Comparison of ENCODE assay signal across 1 cellular context in genomic region chr5:158492850-158493249, GRCh38.
TF ChIP-seq lines count a peak whose summit lies in the region.

No MANE protein-coding gene starts in this region.

TF ChIP-seq in HEK293, 187 proteins besides CTCF, POLR2A, EP300 and RAD21 (continued from another document):
- TF ChIP-seq ZNF645 (tag by site-specific recombination; IDR thresholded peaks at IDR 0.05): no peak
- TF ChIP-seq ZXDB (tag by site-specific recombination; IDR thresholded peaks at IDR 0.05): no peak
- no peak for TF ChIP-seq EGR2 (tag by site-specific recombination; IDR thresholded peaks at IDR 0.05; ENCODE audit: low read depth)
- TF ChIP-seq GLIS2 (tag by site-specific recombination; IDR thresholded peaks at IDR 0.05): no peak
- TF ChIP-seq ZNF19 (tag by site-specific recombination; IDR thresholded peaks at IDR 0.05; ENCODE audit: low read depth): no peak
- TF ChIP-seq ZNF169 (tag by site-specific recombination; IDR thresholded peaks at IDR 0.05): no peak
- no peak for TF ChIP-seq ZNF701 (tag by site-specific recombination; IDR thresholded peaks at IDR 0.05)
- TF ChIP-seq ZNF138 (tag by site-specific recombination; IDR thresholded peaks at IDR 0.05; ENCODE audit: borderline replicate concordance): no peak
- no peak for TF ChIP-seq ZNF596 (tag by site-specific recombination; IDR thresholded peaks at IDR 0.05)
- TF ChIP-seq SP7 (tag by site-specific recombination; IDR thresholded peaks at IDR 0.05): 0 out of 2 replicates have a peak, but pooled peaks have one; percentile 32
- no peak for TF ChIP-seq ZNF580 (tag by site-specific recombination; IDR thresholded peaks at IDR 0.05)
- TF ChIP-seq ZBTB21 (tag by site-specific recombination; IDR thresholded peaks at IDR 0.05): peak; percentile 64
- no peak for TF ChIP-seq ZNF48 (tag by site-specific recombination; IDR thresholded peaks at IDR 0.05)
- no peak for TF ChIP-seq ZNF776 (tag by site-specific recombination; IDR thresholded peaks at IDR 0.05; ENCODE audit: borderline replicate concordance)
- TF ChIP-seq ZNF529 (tag by site-specific recombination; IDR thresholded peaks at IDR 0.05; ENCODE audit: insufficient replicate concordance): no peak
- 0 out of 2 replicates have a peak, but pooled peaks have one; percentile 32 for TF ChIP-seq ZNF561 (tag by site-specific recombination; IDR thresholded peaks at IDR 0.05; ENCODE audit: borderline replicate concordance)
- peak; percentile 59; the same call in 1 of the 2 replicates for TF ChIP-seq ZNF843 (tag by site-specific recombination; IDR thresholded peaks at IDR 0.05)
- no peak for TF ChIP-seq ZNF391 (tag by site-specific recombination; IDR thresholded peaks at IDR 0.05; ENCODE audit: borderline replicate concordance, low read depth)
- TF ChIP-seq MZF1 (tag by site-specific recombination; IDR thresholded peaks at IDR 0.05; ENCODE audit: borderline replicate concordance): 0 out of 2 replicates have a peak, but pooled peaks have one; percentile 47
- TF ChIP-seq ZNF610 (tag by site-specific recombination; IDR thresholded peaks at IDR 0.05; ENCODE audit: borderline replicate concordance): no peak
- TF ChIP-seq ZNF266 (tag by site-specific recombination; IDR thresholded peaks at IDR 0.05; ENCODE audit: low read depth): no peak
- no peak for TF ChIP-seq ZNF76 (tag by site-specific recombination; IDR thresholded peaks at IDR 0.05; ENCODE audit: borderline replicate concordance, low read depth)
- no peak for TF ChIP-seq ZNF530 (tag by site-specific recombination; IDR thresholded peaks at IDR 0.05; ENCODE audit: low read depth)
- TF ChIP-seq ZNF341 (tag by site-specific recombination; IDR thresholded peaks at IDR 0.05; ENCODE audit: low read depth): no peak
- no peak for TF ChIP-seq ZNF555 (tag by site-specific recombination; conservative IDR thresholded peaks at IDR 0.05)
- TF ChIP-seq ZNF629 (tag by site-specific recombination; IDR thresholded peaks at IDR 0.05): peak; percentile 67
- no peak for TF ChIP-seq ZNF112 (tag by site-specific recombination; IDR thresholded peaks at IDR 0.05)
- TF ChIP-seq GLIS1 (tag by site-specific recombination; IDR thresholded peaks at IDR 0.05): peak; percentile 92
- peak; percentile 30; the same call in 1 of the 2 replicates for TF ChIP-seq ZNF639 (tag by site-specific recombination; IDR thresholded peaks at IDR 0.05)
- no peak for TF ChIP-seq ZNF473 (tag by site-specific recombination; IDR thresholded peaks at IDR 0.05)
- TF ChIP-seq OSR2 (tag by site-specific recombination; IDR thresholded peaks at IDR 0.05): no peak
TF ChIP-seq in HEK293: peak in this region for 19.
